1 cellular context compared by ENCODE assay signal in the genomic region with DNA sequence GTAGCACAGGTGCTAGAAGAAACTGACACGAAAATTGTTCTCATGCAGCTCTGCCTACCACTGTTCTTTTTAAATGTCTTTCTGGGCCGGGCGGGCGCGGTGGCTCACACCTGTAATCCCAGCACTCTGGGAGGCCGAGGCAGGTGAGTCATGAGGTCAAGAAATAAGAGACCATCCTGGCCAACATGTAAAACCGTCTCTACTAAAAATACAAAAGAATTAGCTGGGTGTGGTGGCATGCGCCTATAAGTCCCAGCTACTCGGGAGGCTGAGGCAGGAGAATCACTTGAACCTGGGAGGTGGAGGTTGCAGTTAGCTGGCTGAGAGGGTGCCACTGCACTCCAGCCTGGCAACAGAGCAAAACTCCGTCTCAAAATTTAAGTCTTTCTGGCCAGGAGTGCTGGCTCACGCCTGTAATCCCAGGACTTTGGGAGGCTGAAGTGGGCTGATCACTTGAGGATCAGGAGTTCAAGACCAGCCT.
TF ChIP-seq lines count a peak whose summit lies in the region.

No MANE protein-coding gene starts in this region.

TF ChIP-seq in HEK293, 187 proteins besides CTCF, POLR2A, EP300 and RAD21 (continued from another document):
- TF ChIP-seq, protein P1, sequence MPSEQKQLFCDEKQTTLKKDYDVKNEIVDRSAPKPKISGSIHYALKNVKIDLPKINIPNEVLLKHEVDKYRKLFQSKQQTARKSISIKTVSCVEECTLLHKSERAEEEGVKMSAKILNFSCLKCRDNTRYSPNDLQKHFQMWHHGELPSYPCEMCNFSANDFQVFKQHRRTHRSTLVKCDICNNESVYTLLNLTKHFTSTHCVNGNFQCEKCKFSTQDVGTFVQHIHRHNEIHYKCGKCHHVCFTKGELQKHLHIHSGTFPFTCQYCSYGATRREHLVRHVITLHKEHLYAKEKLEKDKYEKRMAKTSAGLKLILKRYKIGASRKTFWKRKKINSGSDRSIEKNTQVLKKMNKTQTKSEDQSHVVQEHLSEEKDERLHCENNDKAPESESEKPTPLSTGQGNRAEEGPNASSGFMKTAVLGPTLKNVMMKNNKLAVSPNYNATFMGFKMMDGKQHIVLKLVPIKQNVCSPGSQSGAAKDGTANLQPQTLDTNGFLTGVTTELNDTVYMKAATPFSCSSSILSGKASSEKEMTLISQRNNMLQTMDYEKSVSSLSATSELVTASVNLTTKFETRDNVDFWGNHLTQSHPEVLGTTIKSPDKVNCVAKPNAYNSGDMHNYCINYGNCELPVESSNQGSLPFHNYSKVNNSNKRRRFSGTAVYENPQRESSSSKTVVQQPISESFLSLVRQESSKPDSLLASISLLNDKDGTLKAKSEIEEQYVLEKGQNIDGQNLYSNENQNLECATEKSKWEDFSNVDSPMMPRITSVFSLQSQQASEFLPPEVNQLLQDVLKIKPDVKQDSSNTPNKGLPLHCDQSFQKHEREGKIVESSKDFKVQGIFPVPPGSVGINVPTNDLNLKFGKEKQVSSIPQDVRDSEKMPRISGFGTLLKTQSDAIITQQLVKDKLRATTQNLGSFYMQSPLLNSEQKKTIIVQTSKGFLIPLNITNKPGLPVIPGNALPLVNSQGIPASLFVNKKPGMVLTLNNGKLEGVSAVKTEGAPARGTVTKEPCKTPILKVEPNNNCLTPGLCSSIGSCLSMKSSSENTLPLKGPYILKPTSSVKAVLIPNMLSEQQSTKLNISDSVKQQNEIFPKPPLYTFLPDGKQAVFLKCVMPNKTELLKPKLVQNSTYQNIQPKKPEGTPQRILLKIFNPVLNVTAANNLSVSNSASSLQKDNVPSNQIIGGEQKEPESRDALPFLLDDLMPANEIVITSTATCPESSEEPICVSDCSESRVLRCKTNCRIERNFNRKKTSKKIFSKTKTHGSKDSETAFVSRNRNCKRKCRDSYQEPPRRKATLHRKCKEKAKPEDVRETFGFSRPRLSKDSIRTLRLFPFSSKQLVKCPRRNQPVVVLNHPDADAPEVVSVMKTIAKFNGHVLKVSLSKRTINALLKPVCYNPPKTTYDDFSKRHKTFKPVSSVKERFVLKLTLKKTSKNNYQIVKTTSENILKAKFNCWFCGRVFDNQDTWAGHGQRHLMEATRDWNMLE (tag by site-specific recombination; conservative IDR thresholded peaks at IDR 0.05; ENCODE audit: low read depth): no peak
- TF ChIP-seq ZFP69B (tag by site-specific recombination; IDR thresholded peaks at IDR 0.05): 0 out of 2 replicates have a peak, but pooled peaks have one; percentile 11
- no peak for TF ChIP-seq ZBTB48 (tag by site-specific recombination; IDR thresholded peaks at IDR 0.05)
- no peak for TF ChIP-seq REPIN1 (tag by site-specific recombination; IDR thresholded peaks at IDR 0.05; ENCODE audit: low read depth)
- no peak for TF ChIP-seq ZBTB7A (tag by site-specific recombination; IDR thresholded peaks at IDR 0.05; ENCODE audit: low read depth)
- TF ChIP-seq ZNF394 (tag by site-specific recombination; IDR thresholded peaks at IDR 0.05; ENCODE audit: borderline replicate concordance): 0 out of 2 replicates have a peak, but pooled peaks have one; percentile 14
- TF ChIP-seq ZNF76 (tag by site-specific recombination; IDR thresholded peaks at IDR 0.05; ENCODE audit: borderline replicate concordance, low read depth): no peak
- TF ChIP-seq ZNF335 (tag by site-specific recombination; conservative IDR thresholded peaks at IDR 0.05): peak; percentile 14; the same call in 1 of the 2 replicates
- TF ChIP-seq ZNF555 (tag by site-specific recombination; conservative IDR thresholded peaks at IDR 0.05): no peak
